Comparison of ENCODE assay signal across 1 cellular context in genomic region chr19:45691516-45692186, GRCh38.
TF ChIP-seq lines count a peak whose summit lies in the region.

Gene SNRPD2, minus strand, starts transcription at chr19:45691953. Its CDS starts 65 bp downstream, at chr19:45691888.

TF ChIP-seq in K562, 482 proteins besides CTCF, POLR2A, EP300 and RAD21 (continued from another document and continues in another):
- TF ChIP-seq, protein P1, sequence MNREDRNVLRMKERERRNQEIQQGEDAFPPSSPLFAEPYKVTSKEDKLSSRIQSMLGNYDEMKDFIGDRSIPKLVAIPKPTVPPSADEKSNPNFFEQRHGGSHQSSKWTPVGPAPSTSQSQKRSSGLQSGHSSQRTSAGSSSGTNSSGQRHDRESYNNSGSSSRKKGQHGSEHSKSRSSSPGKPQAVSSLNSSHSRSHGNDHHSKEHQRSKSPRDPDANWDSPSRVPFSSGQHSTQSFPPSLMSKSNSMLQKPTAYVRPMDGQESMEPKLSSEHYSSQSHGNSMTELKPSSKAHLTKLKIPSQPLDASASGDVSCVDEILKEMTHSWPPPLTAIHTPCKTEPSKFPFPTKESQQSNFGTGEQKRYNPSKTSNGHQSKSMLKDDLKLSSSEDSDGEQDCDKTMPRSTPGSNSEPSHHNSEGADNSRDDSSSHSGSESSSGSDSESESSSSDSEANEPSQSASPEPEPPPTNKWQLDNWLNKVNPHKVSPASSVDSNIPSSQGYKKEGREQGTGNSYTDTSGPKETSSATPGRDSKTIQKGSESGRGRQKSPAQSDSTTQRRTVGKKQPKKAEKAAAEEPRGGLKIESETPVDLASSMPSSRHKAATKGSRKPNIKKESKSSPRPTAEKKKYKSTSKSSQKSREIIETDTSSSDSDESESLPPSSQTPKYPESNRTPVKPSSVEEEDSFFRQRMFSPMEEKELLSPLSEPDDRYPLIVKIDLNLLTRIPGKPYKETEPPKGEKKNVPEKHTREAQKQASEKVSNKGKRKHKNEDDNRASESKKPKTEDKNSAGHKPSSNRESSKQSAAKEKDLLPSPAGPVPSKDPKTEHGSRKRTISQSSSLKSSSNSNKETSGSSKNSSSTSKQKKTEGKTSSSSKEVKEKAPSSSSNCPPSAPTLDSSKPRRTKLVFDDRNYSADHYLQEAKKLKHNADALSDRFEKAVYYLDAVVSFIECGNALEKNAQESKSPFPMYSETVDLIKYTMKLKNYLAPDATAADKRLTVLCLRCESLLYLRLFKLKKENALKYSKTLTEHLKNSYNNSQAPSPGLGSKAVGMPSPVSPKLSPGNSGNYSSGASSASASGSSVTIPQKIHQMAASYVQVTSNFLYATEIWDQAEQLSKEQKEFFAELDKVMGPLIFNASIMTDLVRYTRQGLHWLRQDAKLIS (CRISPR knock-in tag; IDR thresholded peaks at IDR 0.05): peak; percentile 36; the same call in 1 of the 2 replicates
- TF ChIP-seq ATF7 (IDR thresholded peaks at IDR 0.05) (peak; percentile 72; the same call in 1 of the 2 replicates), CBFA2T3 (IDR thresholded peaks at IDR 0.05) (peak; percentile 7; the same call in 1 of the 2 replicates), ETV5 (CRISPR knock-in tag; IDR thresholded peaks at IDR 0.05; ENCODE audit: low read depth) (0 out of 2 replicates have a peak, but pooled peaks have one; percentile 56), ZMIZ1 (IDR thresholded peaks at IDR 0.05; ENCODE audit: low read depth in 2 of 2, low read length in 2 of 2) (peak in 1 of 2 experiments; percentile 73; a peak in 1 of 4 replicates), XRCC4 (IDR thresholded peaks at IDR 0.05; ENCODE audit: extremely low read depth, insufficient read depth, insufficient read length) (no peak), MAZ (CRISPR knock-in tag; conservative IDR thresholded peaks at IDR 0.05 in 1 of 2, IDR thresholded peaks at IDR 0.05 in 1 of 2) (peak in 1 of 2 experiments; percentile 25; a peak in 1 of 4 replicates), RBFOX2 (IDR thresholded peaks at IDR 0.05; ENCODE audit: low read depth, low read length) (peak; percentile 93), RB1 (IDR thresholded peaks at IDR 0.05; ENCODE audit: low read depth) (peak; percentile 59; the same call in 1 of the 2 replicates), POLR2AphosphoS2 (IDR thresholded peaks at IDR 0.05; ENCODE audit: low read length) (peak; percentile 84; the same call in 1 of the 2 replicates), ARNT (IDR thresholded peaks at IDR 0.05) (peak in 1 of 2 experiments; percentile 16; a peak in 1 of 4 replicates), DPF2 (IDR thresholded peaks at IDR 0.05) (peak; percentile 68; the same call in 1 of the 2 replicates), UBTF (IDR thresholded peaks at IDR 0.05; ENCODE audit: borderline replicate concordance in 1 of 2, low read depth in 2 of 2, low read length in 2 of 2) (peak in 1 of 2 experiments; percentile 61; a peak in 1 of 4 replicates), CHCHD3 (CRISPR knock-in tag; IDR thresholded peaks at IDR 0.05) (peak; percentile 23; the same call in 1 of the 2 replicates), ZBTB11 (CRISPR knock-in tag; IDR thresholded peaks at IDR 0.05) (peak in 1 of 3 experiments; percentile 84; a peak in 2 of 6 replicates), YY1 (IDR thresholded peaks at IDR 0.05; ENCODE audit: borderline replicate concordance in 1 of 3, control insufficient read depth in 1 of 3, extremely low read depth in 1 of 3, insufficient read depth in 3 of 3, insufficient read length in 1 of 3, insufficient replicate concordance in 2 of 3, low read depth in 1 of 3, low read length in 2 of 3) (peak in 2 of 3 experiments; percentile 20 to 77), RBM17 (IDR thresholded peaks at IDR 0.05; ENCODE audit: borderline replicate concordance, low read depth, low read length) (no peak), CREM (IDR thresholded peaks at IDR 0.05; ENCODE audit: low read depth) (peak; percentile 63), PCBP1 (IDR thresholded peaks at IDR 0.05; ENCODE audit: low read depth, low read length, poor library complexity, severe bottlenecking) (peak; percentile 17), KDM5B (IDR thresholded peaks at IDR 0.05; ENCODE audit: insufficient replicate concordance, low read depth, low read length) (peak; percentile 84), CHD1 (IDR thresholded peaks at IDR 0.05; ENCODE audit: low read length) (peak; percentile 23), USF2 (CRISPR knock-in tag; IDR thresholded peaks at IDR 0.05) (peak; percentile 11; the same call in 1 of the 2 replicates), ARID1B (IDR thresholded peaks at IDR 0.05) (peak; percentile 54), SMARCA5 (IDR thresholded peaks at IDR 0.05) (no peak), ZNF232 (CRISPR knock-in tag; IDR thresholded peaks at IDR 0.05) (no peak), TRIM24 (IDR thresholded peaks at IDR 0.05) (0 out of 4 replicates have a peak, but pooled peaks of 1 of the 2 experiments have one; percentile 40), MTA1 (IDR thresholded peaks at IDR 0.05; ENCODE audit: borderline replicate concordance) (no peak), CEBPG (CRISPR knock-in tag; IDR thresholded peaks at IDR 0.05) (peak; percentile 58; the same call in 1 of the 2 replicates), CEBPG (tag; conservative IDR thresholded peaks at IDR 0.05 in 1 of 2, IDR thresholded peaks at IDR 0.05 in 1 of 2) (no peak), JUNB (CRISPR knock-in tag; conservative IDR thresholded peaks at IDR 0.05) (no peak), ZBTB26 (CRISPR knock-in tag; IDR thresholded peaks at IDR 0.05) (0 out of 2 replicates have a peak, but pooled peaks have one; percentile 59), ERF (CRISPR knock-in tag; IDR thresholded peaks at IDR 0.05) (0 out of 2 replicates have a peak, but pooled peaks have one; percentile 18)
- TF ChIP-seq, protein P2, sequence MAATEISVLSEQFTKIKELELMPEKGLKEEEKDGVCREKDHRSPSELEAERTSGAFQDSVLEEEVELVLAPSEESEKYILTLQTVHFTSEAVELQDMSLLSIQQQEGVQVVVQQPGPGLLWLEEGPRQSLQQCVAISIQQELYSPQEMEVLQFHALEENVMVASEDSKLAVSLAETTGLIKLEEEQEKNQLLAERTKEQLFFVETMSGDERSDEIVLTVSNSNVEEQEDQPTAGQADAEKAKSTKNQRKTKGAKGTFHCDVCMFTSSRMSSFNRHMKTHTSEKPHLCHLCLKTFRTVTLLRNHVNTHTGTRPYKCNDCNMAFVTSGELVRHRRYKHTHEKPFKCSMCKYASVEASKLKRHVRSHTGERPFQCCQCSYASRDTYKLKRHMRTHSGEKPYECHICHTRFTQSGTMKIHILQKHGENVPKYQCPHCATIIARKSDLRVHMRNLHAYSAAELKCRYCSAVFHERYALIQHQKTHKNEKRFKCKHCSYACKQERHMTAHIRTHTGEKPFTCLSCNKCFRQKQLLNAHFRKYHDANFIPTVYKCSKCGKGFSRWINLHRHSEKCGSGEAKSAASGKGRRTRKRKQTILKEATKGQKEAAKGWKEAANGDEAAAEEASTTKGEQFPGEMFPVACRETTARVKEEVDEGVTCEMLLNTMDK (IDR thresholded peaks at IDR 0.05; ENCODE audit: borderline replicate concordance, insufficient read depth, low read depth, low read length, poor library complexity, severe bottlenecking): peak; percentile 41
